1 cellular context compared by ENCODE assay signal in genomic region chr11:69512790-69513189, GRCh38.
TF ChIP-seq lines count a peak whose summit lies in the region.

No MANE protein-coding gene starts in this region.

TF ChIP-seq in H1, 55 proteins besides CTCF, POLR2A, EP300 and RAD21:
- TF ChIP-seq SAP30 (IDR thresholded peaks at IDR 0.05; ENCODE audit: insufficient read depth, insufficient replicate concordance, low read length) (no peak), SIN3A (conservative IDR thresholded peaks at IDR 0.05 in 1 of 2, IDR thresholded peaks at IDR 0.05 in 1 of 2; ENCODE audit: low read depth in 1 of 2, low read length in 2 of 2) (no peak), CBX5 (IDR thresholded peaks at IDR 0.05; ENCODE audit: low read depth, low read length) (no peak), JUN (IDR thresholded peaks at IDR 0.05; ENCODE audit: low read depth, low read length) (no peak), SP2 (IDR thresholded peaks at IDR 0.05; ENCODE audit: low read length) (no peak), CHD1 (IDR thresholded peaks at IDR 0.05; ENCODE audit: low read depth, low read length) (no peak), BCL11A (IDR thresholded peaks at IDR 0.05; ENCODE audit: low read depth in 2 of 2, low read length in 2 of 2) (no peak), RBBP5 (IDR thresholded peaks at IDR 0.05; ENCODE audit: borderline replicate concordance, low read depth, low read length) (no peak), TEAD4 (IDR thresholded peaks at IDR 0.05; ENCODE audit: low read depth, low read length) (no peak)
- TF ChIP-seq, protein P1, sequence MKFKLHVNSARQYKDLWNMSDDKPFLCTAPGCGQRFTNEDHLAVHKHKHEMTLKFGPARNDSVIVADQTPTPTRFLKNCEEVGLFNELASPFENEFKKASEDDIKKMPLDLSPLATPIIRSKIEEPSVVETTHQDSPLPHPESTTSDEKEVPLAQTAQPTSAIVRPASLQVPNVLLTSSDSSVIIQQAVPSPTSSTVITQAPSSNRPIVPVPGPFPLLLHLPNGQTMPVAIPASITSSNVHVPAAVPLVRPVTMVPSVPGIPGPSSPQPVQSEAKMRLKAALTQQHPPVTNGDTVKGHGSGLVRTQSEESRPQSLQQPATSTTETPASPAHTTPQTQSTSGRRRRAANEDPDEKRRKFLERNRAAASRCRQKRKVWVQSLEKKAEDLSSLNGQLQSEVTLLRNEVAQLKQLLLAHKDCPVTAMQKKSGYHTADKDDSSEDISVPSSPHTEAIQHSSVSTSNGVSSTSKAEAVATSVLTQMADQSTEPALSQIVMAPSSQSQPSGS (IDR thresholded peaks at IDR 0.05; ENCODE audit: low read length): no peak
